In genomic region chrX:110136136-110136535, GRCh38 we compare ENCODE assay signal across 20 cellular contexts.
DNase-seq lines count a peak whose midpoint lies in the region; ATAC-seq, FAIRE-seq and TF ChIP-seq lines count a peak whose summit lies in the region.
"Had no signal": no experiment of that assay in that cellular context is flagged by ENCODE, and none has a peak within 500 bp of the region (broad histone marks: within the 10 kb centered on the region; RNA-seq: fewer than 3 reads in every experiment).

No MANE protein-coding gene starts in this region.

- peaks cover 2% of the 10 kb centered on the region for H3K36me3 Mint-ChIP-seq in astrocyte (ENCODE audit: low read depth, unreplicated experiment)

- no peaks in the 10 kb centered on the region for H3K27me3 ChIP-seq in astrocyte (ENCODE audit: insufficient read depth, low read length)
- no peaks in the 10 kb centered on the region for H3K27me3 ChIP-seq in K562 (ENCODE audit: control insufficient read depth in 2 of 2, insufficient read depth in 2 of 2, low read length in 2 of 2)
- H3K27me3 ChIP-seq in psoas muscle (ENCODE audit: insufficient read depth in 3 of 3, low read length in 2 of 3) = peaks cover 0 to 8% (median 0%) of the 10 kb centered on the region in 3 donors
- no peaks in the 10 kb centered on the region for H3K27me3 ChIP-seq in gastroesophageal sphincter

- TF ChIP-seq POLR2A in A549 (IDR thresholded peaks at IDR 0.05; ENCODE audit: low read length) = no peak
- no peak for TF ChIP-seq POLR2A in K562 (conservative IDR thresholded peaks at IDR 0.05)
- TF ChIP-seq POLR2A in gastroesophageal sphincter (IDR thresholded peaks at IDR 0.05) = no peak

- peak overlapping the region; percentile 37 to 43; a peak in 3 of 6 replicates for H3K27ac ChIP-seq in A549
- no peak overlapping the region for H3K27ac ChIP-seq in astrocyte (ENCODE audit: low read depth, low read length)
- no peak overlapping the region for H3K27ac ChIP-seq in K562 (ENCODE audit: extremely low read depth, low read depth, low read length)
- H3K27ac ChIP-seq in psoas muscle = peak overlapping the region; percentile 0
- H3K27ac ChIP-seq in gastroesophageal sphincter = no peak overlapping the region
- H3K27ac ChIP-seq: 22Rv1, GM23248 had no signal

- H3K4me1 Mint-ChIP-seq in astrocyte (ENCODE audit: low read depth, unreplicated experiment) = no peaks in the 10 kb centered on the region
- H3K4me1 Mint-ChIP-seq: CD4-positive, alpha-beta memory T cell had no signal

- H3K27ac Mint-ChIP-seq in astrocyte (ENCODE audit: unreplicated experiment) = no peak overlapping the region
- H3K27ac Mint-ChIP-seq: CD4-positive, alpha-beta memory T cell had no signal

- FAIRE-seq in A549 (lab: Jason Lieb, UNC) = no peak
- FAIRE-seq in astrocyte (lab: Jason Lieb, UNC) = peak; percentile 96
- FAIRE-seq in K562 (lab: Jason Lieb, UNC) = peak; percentile 46
- FAIRE-seq: GM12891, GM18507 had no signal

- H3K9me1 ChIP-seq in K562 (ENCODE audit: control insufficient read depth, insufficient read depth, low read length) = no peaks in the 10 kb centered on the region

- no peak for TF ChIP-seq CTCF in A549 (IDR thresholded peaks at IDR 0.05)
- TF ChIP-seq CTCF in astrocyte (IDR thresholded peaks at IDR 0.05; ENCODE audit: insufficient read depth, low read depth, low read length) = no peak
- no peak for TF ChIP-seq CTCF in K562 (IDR thresholded peaks at IDR 0.05 in 2 of 3, conservative IDR thresholded peaks at IDR 0.05 in 1 of 3; ENCODE audit: insufficient read depth in 2 of 3, low read depth in 1 of 3, low read length in 3 of 3)
- TF ChIP-seq CTCF in psoas muscle (IDR thresholded peaks at IDR 0.05) = no peak
- no peak for TF ChIP-seq CTCF in gastroesophageal sphincter (IDR thresholded peaks at IDR 0.05)

- H3K79me2 ChIP-seq in astrocyte (ENCODE audit: insufficient read depth, low read length) (no peaks in the 10 kb centered on the region), K562 (ENCODE audit: control insufficient read depth, insufficient read depth, low read length) (no peaks in the 10 kb centered on the region; the same call in 1 of the 3 replicates)

- DNase-seq in A549 (ENCODE audit: low read depth in 1 of 2, low spot score in 1 of 2) (no peak), astrocyte (ENCODE audit: low read depth) (peak; percentile 14), K562 (ENCODE audit: extremely low read depth in 1 of 4, low spot score in 3 of 4) (no peak), psoas muscle (no peak), NCI-H69 (lab: John Stamatoyannopoulos, UW) (no peak), cardiac septum (ENCODE audit: low spot score) (no peak)
- DNase-seq: C1 segment of cervical spinal cord; Calu3; CD4-positive, alpha-beta memory T cell; COR-L47; DMS53; DMS79 treated with DMSO at 0.1 percent for 48 hours; GM23248; H7; HCEC 1CT had no signal

- in situ Hi-C loops in K562 (cut with MboI) = no loop called here

- no peak for ATAC-seq in A549
- no peak for ATAC-seq in K562
- ATAC-seq in psoas muscle = no peak
- ATAC-seq in gastroesophageal sphincter = no peak
- ATAC-seq in HG03175 (IDR thresholded peaks at IDR 0.05; ENCODE audit: unreplicated experiment) = no peak

- H3K36me3 ChIP-seq in astrocyte (ENCODE audit: insufficient read depth, low read length) (no peaks in the 10 kb centered on the region), K562 (ENCODE audit: control insufficient read depth, insufficient read depth, low read length) (peaks cover 9% of the 10 kb centered on the region; the same call in 2 of the 3 replicates), psoas muscle (ENCODE audit: insufficient read depth in 1 of 2, low read depth in 1 of 2) (no peaks in the 10 kb centered on the region), gastroesophageal sphincter (peaks cover 0 to 4% of the 10 kb centered on the region in 2 donors)

- BruUV-seq in K562 (replicated peaks; lab: Mats Ljungman, UMichigan) = no TSS peak

- H4K20me1 ChIP-seq in astrocyte (ENCODE audit: insufficient read depth, low read length) = no peaks in the 10 kb centered on the region
- no peaks in the 10 kb centered on the region for H4K20me1 ChIP-seq in K562 (replicated peaks; ENCODE audit: control insufficient read depth, insufficient read depth, low read length)

- no peak overlapping the region for H3K4me3 ChIP-seq in A549
- H3K4me3 ChIP-seq in astrocyte (ENCODE audit: insufficient read depth, low read depth, low read length) = no peak overlapping the region
- no peak overlapping the region for H3K4me3 ChIP-seq in K562
- no peak overlapping the region for H3K4me3 ChIP-seq in psoas muscle
- no peak overlapping the region for H3K4me3 ChIP-seq in gastroesophageal sphincter
- H3K4me3 ChIP-seq: GM23248 had no signal

- no peak for TF ChIP-seq EP300 in A549 (IDR thresholded peaks at IDR 0.05)
- no peak for TF ChIP-seq EP300 in K562 (IDR thresholded peaks at IDR 0.05; ENCODE audit: low read length)
- TF ChIP-seq EP300 in gastroesophageal sphincter (IDR thresholded peaks at IDR 0.05) = no peak

- no peaks in the 10 kb centered on the region for H3K9me3 Mint-ChIP-seq in astrocyte (ENCODE audit: unreplicated experiment)
- H3K9me3 Mint-ChIP-seq: CD4-positive, alpha-beta memory T cell had no signal

- H2AFZ ChIP-seq in astrocyte (ENCODE audit: low read depth, low read length) = no peak overlapping the region
- no peak overlapping the region for H2AFZ ChIP-seq in K562 (ENCODE audit: low read depth, low read length)
- H2AFZ ChIP-seq: GM23248 had no signal

- no peak overlapping the region for H3K9ac ChIP-seq in astrocyte (ENCODE audit: low read length)
- H3K9ac ChIP-seq in K562 (ENCODE audit: insufficient read depth in 1 of 2, low read depth in 2 of 2, low read length in 2 of 2) = no peak overlapping the region
- H3K9ac ChIP-seq: GM23248 had no signal

- WGBS in A549 (ENCODE audit: missing lambda C conversion rate) = 87% methylated on average over 4 of the region's 4 CpGs
- 43% methylated on average over 4 of the region's 4 CpGs for WGBS in K562 (ENCODE audit: insufficient coverage, low coverage, missing lambda C conversion rate)
- 58 to 94% (median 91%) methylated on average over 4 of the region's 4 CpGs for WGBS in psoas muscle, 3 donors
- 62 to 67% methylated on average over 1 to 2 of the region's 4 CpGs for WGBS in gastroesophageal sphincter (ENCODE audit: low coverage in 1 of 2), 2 donors

- POLR2A ChIA-PET in A549 (lab: Yijun Ruan, JAX) (no interaction called here), K562 (lab: Yijun Ruan, JAX) (no interaction called here)

- TF ChIP-seq RAD21 in A549 (conservative IDR thresholded peaks at IDR 0.05 in 1 of 2, IDR thresholded peaks at IDR 0.05 in 1 of 2) (no peak), K562 (CRISPR knock-in tag; conservative IDR thresholded peaks at IDR 0.05 in 1 of 2, IDR thresholded peaks at IDR 0.05 in 1 of 2) (no peak)

- no peaks in the 10 kb centered on the region for H3K9me3 ChIP-seq in A549
- no peaks in the 10 kb centered on the region for H3K9me3 ChIP-seq in astrocyte (ENCODE audit: insufficient read depth, low read depth, low read length)
- H3K9me3 ChIP-seq in K562 (replicated peaks; ENCODE audit: control insufficient read depth, insufficient read depth, low read depth, low read length) = no peaks in the 10 kb centered on the region; the same call in 1 of the 2 replicates
- no peaks in the 10 kb centered on the region for H3K9me3 ChIP-seq in psoas muscle
- no peaks in the 10 kb centered on the region for H3K9me3 ChIP-seq in gastroesophageal sphincter

- H3K4me1 ChIP-seq in A549 = peaks cover 18% of the 10 kb centered on the region
- no peaks in the 10 kb centered on the region for H3K4me1 ChIP-seq in astrocyte (ENCODE audit: insufficient read depth, low read length)
- peaks cover 0 to 8% of the 10 kb centered on the region in 2 experiments; a peak in 2 of 5 replicates for H3K4me1 ChIP-seq in K562 (replicated peaks in 1 of 2; ENCODE audit: control insufficient read depth in 2 of 2, insufficient read depth in 2 of 2, low read length in 2 of 2)
- H3K4me1 ChIP-seq in psoas muscle = no peaks in the 10 kb centered on the region
- H3K4me1 ChIP-seq in gastroesophageal sphincter = no peaks in the 10 kb centered on the region

- no peak overlapping the region for H3K4me3 Mint-ChIP-seq in astrocyte (ENCODE audit: unreplicated experiment)
- H3K4me3 Mint-ChIP-seq: CD4-positive, alpha-beta memory T cell had no signal

- CTCF ChIA-PET in A549 (lab: Yijun Ruan, JAX) (interaction anchor here (1.0 to 3.7 kb wide), 2 partner anchors 10 to 225 kb away, joined by 3 to 23 read pairs; no protein-coding TSS in a partner anchor), K562 (lab: Yijun Ruan, JAX; ENCODE audit: low intra/inter-chr PET ratio) (no interaction called here)

- intact Hi-C loops in K562 (cut with micrococcal nuclease) = no loop called here
- intact Hi-C loops in psoas muscle (cut with DNase I) = no loop called here
- intact Hi-C loops in cardiac septum (cut with DNase I) = no loop called here

- no peaks in the 10 kb centered on the region for H3K27me3 Mint-ChIP-seq in astrocyte (ENCODE audit: low read depth, unreplicated experiment)
- H3K27me3 Mint-ChIP-seq: CD4-positive, alpha-beta memory T cell had no signal

- H3K4me2 ChIP-seq in A549 (no peak overlapping the region), astrocyte (ENCODE audit: low read length) (no peak overlapping the region), K562 (ENCODE audit: insufficient read depth, low read length) (no peak overlapping the region)

TF ChIP-seq in A549, 52 proteins besides CTCF, POLR2A, EP300 and RAD21 (continues in another document):
- TF ChIP-seq HDAC2 (IDR thresholded peaks at IDR 0.05) (no peak), JUN (IDR thresholded peaks at IDR 0.05) (no peak), ZSCAN20 (CRISPR knock-in tag; IDR thresholded peaks at IDR 0.05) (no peak), ZFP36 (IDR thresholded peaks at IDR 0.05; ENCODE audit: borderline replicate concordance, partially characterized antibody) (no peak), NR3C1 (IDR thresholded peaks at IDR 0.05) (no peak), RFX5 (IDR thresholded peaks at IDR 0.05) (no peak)

TF ChIP-seq in K562, 482 proteins besides CTCF, POLR2A, EP300 and RAD21 (continues in another document):
- TF ChIP-seq ZNF212 (CRISPR knock-in tag; IDR thresholded peaks at IDR 0.05) (no peak), POLR2AphosphoS5 (IDR thresholded peaks at IDR 0.05; ENCODE audit: control insufficient read depth, insufficient read depth, low read depth, low read length) (no peak), ZBTB12 (CRISPR knock-in tag; IDR thresholded peaks at IDR 0.05) (no peak), ZNF764 (CRISPR knock-in tag; IDR thresholded peaks at IDR 0.05; ENCODE audit: low read depth) (no peak), EP400 (IDR thresholded peaks at IDR 0.05) (no peak)

Comparison
In these comparisons a context has a peak if more than half of its experiments do, and no peak if none do; other contexts are left out.
1. H3K27ac ChIP-seq: peak in A549 (2 of 2) and psoas muscle (single experiment); none in astrocyte (single experiment), K562 (single experiment) and gastroesophageal sphincter (0 of 4).